Comparison of ENCODE assay signal across 9 cellular contexts in the genomic region with DNA sequence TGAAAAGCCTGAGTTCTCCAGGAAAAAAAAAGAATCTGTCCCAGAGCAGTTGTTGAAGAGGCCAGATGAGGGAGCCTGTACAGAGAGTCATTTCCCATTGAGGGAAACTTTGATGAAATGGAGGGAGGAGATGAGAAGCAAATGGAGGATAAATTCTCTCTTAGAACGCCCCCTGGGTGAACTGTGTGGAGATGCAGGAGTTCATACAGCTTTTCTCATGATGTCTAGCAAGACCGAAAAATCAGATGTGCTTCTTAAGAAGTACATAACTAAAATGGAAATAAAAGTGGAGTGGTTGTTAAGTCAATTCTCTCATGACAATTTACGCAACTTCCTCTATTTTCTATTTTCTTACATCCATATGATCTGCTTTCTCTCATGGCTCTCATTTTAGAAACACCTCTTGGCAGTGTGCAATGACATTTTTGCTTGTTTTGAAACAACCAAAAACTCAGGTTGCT.
DNase-seq lines count a peak whose midpoint lies in the region; ATAC-seq, FAIRE-seq and TF ChIP-seq lines count a peak whose summit lies in the region.
"Had no signal": no experiment of that assay in that cellular context is flagged by ENCODE, and none has a peak within 500 bp of the region (broad histone marks: within the 10 kb centered on the region; RNA-seq: fewer than 3 reads in every experiment).

No MANE protein-coding gene starts in this region.

- DNase-seq in Ammon's horn (ENCODE audit: low spot score) (peak; percentile 5), SJCRH30 (peak; percentile 11 to 60), glutamatergic neuron (no peak), HTR-8/SVneo (ENCODE audit: insufficient read length, low spot score) (no peak)
- DNase-seq in CD8-positive, alpha-beta memory T cell: no peak
- no peak for DNase-seq in central memory CD4-positive, alpha-beta T cell

- no peaks in the 10 kb centered on the region for H3K27me3 ChIP-seq in SJCRH30
- no peaks in the 10 kb centered on the region for H3K27me3 ChIP-seq in CD8-positive, alpha-beta memory T cell (ENCODE audit: insufficient read depth, low read length, poor library complexity, severe bottlenecking)

- FAIRE-seq in HTR-8/SVneo (lab: Jason Lieb, UNC): no peak
- FAIRE-seq: GM12892 had no signal

- no peaks in the 10 kb centered on the region for H3K4me1 ChIP-seq in SJCRH30
- no peaks in the 10 kb centered on the region for H3K4me1 ChIP-seq in CD8-positive, alpha-beta memory T cell (ENCODE audit: insufficient read depth, low read length)

- H3K4me3 ChIP-seq in SJCRH30: no peak overlapping the region
- H3K4me3 ChIP-seq in CD8-positive, alpha-beta memory T cell (ENCODE audit: low read length): no peak overlapping the region

- POLR2A ChIA-PET in CD8-positive, alpha-beta memory T cell (lab: Charles Lee): no interaction called here

- ATAC-seq in HG03354 (IDR thresholded peaks at IDR 0.05; ENCODE audit: poor library complexity, severe bottlenecking, unreplicated experiment) (peak; percentile 48), GM21526 (IDR thresholded peaks at IDR 0.05; ENCODE audit: low FRiP score, unreplicated experiment) (no peak)

- H3K9me3 ChIP-seq in SJCRH30 (replicated peaks): no peaks in the 10 kb centered on the region
- H3K9me3 ChIP-seq in CD8-positive, alpha-beta memory T cell (ENCODE audit: low read length): no peaks in the 10 kb centered on the region

- no peaks in the 10 kb centered on the region for H3K36me3 Mint-ChIP-seq in glutamatergic neuron (ENCODE audit: unreplicated experiment)
- H3K36me3 Mint-ChIP-seq in CD8-positive, alpha-beta memory T cell: no peaks in the 10 kb centered on the region

- H3K9me3 Mint-ChIP-seq in glutamatergic neuron (ENCODE audit: unreplicated experiment): no peaks in the 10 kb centered on the region
- peaks cover 3 to 32% (median 6%) of the 10 kb centered on the region in 5 donors for H3K9me3 Mint-ChIP-seq in CD8-positive, alpha-beta memory T cell

- H3K27ac ChIP-seq in SJCRH30: no peak overlapping the region
- H3K27ac ChIP-seq in CD8-positive, alpha-beta memory T cell (ENCODE audit: low read depth, low read length): no peak overlapping the region

- no peak overlapping the region for H3K27ac Mint-ChIP-seq in glutamatergic neuron (ENCODE audit: unreplicated experiment)
- no peak overlapping the region for H3K27ac Mint-ChIP-seq in CD8-positive, alpha-beta memory T cell

- H3K4me3 Mint-ChIP-seq in glutamatergic neuron (ENCODE audit: unreplicated experiment): no peak overlapping the region
- H3K4me3 Mint-ChIP-seq in CD8-positive, alpha-beta memory T cell: no peak overlapping the region

- TF ChIP-seq CTCF in glutamatergic neuron (IDR thresholded peaks at IDR 0.05; ENCODE audit: partially characterized antibody, unreplicated experiment): peak; percentile 46

- H3K4me1 Mint-ChIP-seq in glutamatergic neuron (ENCODE audit: low read depth, unreplicated experiment): peaks cover 7% of the 10 kb centered on the region
- no peaks in the 10 kb centered on the region for H3K4me1 Mint-ChIP-seq in CD8-positive, alpha-beta memory T cell

- H3K27me3 Mint-ChIP-seq in glutamatergic neuron (ENCODE audit: unreplicated experiment): no peaks in the 10 kb centered on the region
- no peaks in the 10 kb centered on the region for H3K27me3 Mint-ChIP-seq in CD8-positive, alpha-beta memory T cell

- H3K36me3 ChIP-seq in SJCRH30: no peaks in the 10 kb centered on the region
- H3K36me3 ChIP-seq in CD8-positive, alpha-beta memory T cell (ENCODE audit: insufficient read depth, low read length): no peaks in the 10 kb centered on the region

- CTCF ChIA-PET in CD8-positive, alpha-beta memory T cell (lab: Charles Lee): no interaction called here

Comparison
In these comparisons a context has a peak if more than half of its experiments do, and no peak if none do; other contexts are left out.
1. DNase-seq: peak in Ammon's horn (single experiment) and SJCRH30 (2 of 2); none in glutamatergic neuron (single experiment), HTR-8/SVneo (single experiment), CD8-positive, alpha-beta memory T cell (0 of 5) and central memory CD4-positive, alpha-beta T cell (single experiment).